17 cellular contexts compared by ENCODE assay signal in the genomic region with DNA sequence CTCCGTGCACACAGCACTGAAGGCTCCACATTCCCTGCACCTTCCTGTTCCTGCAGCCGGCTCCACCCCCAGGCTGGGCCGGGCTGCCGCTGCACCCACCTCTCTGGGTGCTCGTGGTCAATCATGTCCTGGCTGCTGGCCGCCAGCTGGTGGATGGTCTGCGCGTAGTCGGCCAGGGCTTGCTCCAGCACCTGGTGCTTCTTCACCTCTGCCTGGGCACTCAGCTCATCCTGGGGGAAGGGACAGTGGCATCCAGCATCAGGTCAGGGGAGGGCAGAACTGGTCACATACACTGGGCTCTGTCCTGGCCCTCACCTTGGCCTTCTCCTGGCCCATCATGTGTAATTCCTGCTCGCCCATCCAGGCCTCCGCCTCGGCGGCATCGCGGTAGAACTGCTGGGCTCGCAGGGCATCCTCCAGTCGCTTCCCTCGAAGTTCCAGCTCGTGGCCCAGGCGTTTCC. TPM values are rescaled to one million over a fixed set of nuclear protein-coding genes. Genes with fewer than 3 reads are reported as not detected.
A peak's percentile ranks its signal among the peaks of the same experiment; 100 is the strongest.
DNase-seq lines count a peak whose midpoint lies in the region; ATAC-seq, FAIRE-seq and TF ChIP-seq lines count a peak whose summit lies in the region.
"Had no signal": no experiment of that assay in that cellular context is flagged by ENCODE, and none has a peak within 500 bp of the region (broad histone marks: within the 10 kb centered on the region; RNA-seq: fewer than 3 reads in every experiment).

No MANE protein-coding gene starts in this region.

- H3F3A ChIP-seq in SK-N-SH (replicated peaks; ENCODE audit: insufficient read depth) = no peaks in the 10 kb centered on the region

- no peaks in the 10 kb centered on the region for H3K9me1 ChIP-seq in K562 (ENCODE audit: control insufficient read depth, insufficient read depth, low read length)

- H3K9me3 ChIP-seq in SK-N-SH = no peaks in the 10 kb centered on the region
- no peaks in the 10 kb centered on the region for H3K9me3 ChIP-seq in K562 (replicated peaks; ENCODE audit: control insufficient read depth, insufficient read depth, low read depth, low read length)
- no peaks in the 10 kb centered on the region for H3K9me3 ChIP-seq in osteoblast (ENCODE audit: low read depth, low read length)
- H3K9me3 ChIP-seq in heart left ventricle = no peaks in the 10 kb centered on the region
- H3K9me3 ChIP-seq in right atrium auricular region = no peaks in the 10 kb centered on the region
- H3K9me3 ChIP-seq: A549, BLaER1 had no signal

- H3K9ac ChIP-seq in SK-N-SH (no peak overlapping the region), K562 (ENCODE audit: insufficient read depth in 1 of 2, low read depth in 2 of 2, low read length in 2 of 2) (peak overlapping the region in 1 of 2 experiments; percentile 62; a peak in 2 of 4 replicates)
- H3K9ac ChIP-seq: BLaER1 had no signal

- no peaks in the 10 kb centered on the region for H3K27me3 ChIP-seq in SK-N-SH (ENCODE audit: insufficient read depth)
- H3K27me3 ChIP-seq in K562 (ENCODE audit: control insufficient read depth in 2 of 2, insufficient read depth in 2 of 2, low read length in 2 of 2) = no peaks in the 10 kb centered on the region
- H3K27me3 ChIP-seq in osteoblast (ENCODE audit: insufficient read depth, low read length) = peaks cover 3% of the 10 kb centered on the region
- H3K27me3 ChIP-seq in heart left ventricle = no peaks in the 10 kb centered on the region
- no peaks in the 10 kb centered on the region for H3K27me3 ChIP-seq in right atrium auricular region
- H3K27me3 ChIP-seq: BLaER1 had no signal

- no peak overlapping the region for H3K27ac ChIP-seq in SK-N-SH (ENCODE audit: low read depth in 2 of 2, low read length in 1 of 2)
- no peak overlapping the region for H3K27ac ChIP-seq in K562 (ENCODE audit: extremely low read depth, low read depth, low read length)
- H3K27ac ChIP-seq in osteoblast (ENCODE audit: low read depth, low read length) = no peak overlapping the region
- no peak overlapping the region for H3K27ac ChIP-seq in heart left ventricle
- no peak overlapping the region for H3K27ac ChIP-seq in right atrium auricular region
- H3K27ac ChIP-seq: 22Rv1, A549, BLaER1 had no signal

- no TSS peak for BruUV-seq in K562 (replicated peaks; lab: Mats Ljungman, UMichigan)

- H3K4me3 ChIP-seq in SK-N-SH (ENCODE audit: low read depth in 2 of 2, low read length in 1 of 2) (no peak overlapping the region), K562 (no peak overlapping the region), osteoblast (ENCODE audit: insufficient read depth, low read length) (no peak overlapping the region), heart left ventricle (no peak overlapping the region), right atrium auricular region (no peak overlapping the region)
- H3K4me3 ChIP-seq: A549, BLaER1, GM12878 had no signal

- TF ChIP-seq RAD21 in SK-N-SH (IDR thresholded peaks at IDR 0.05; ENCODE audit: low read length) (no peak), K562 (CRISPR knock-in tag; conservative IDR thresholded peaks at IDR 0.05 in 1 of 2, IDR thresholded peaks at IDR 0.05 in 1 of 2) (no peak)

- no peak for TF ChIP-seq EP300 in SK-N-SH (IDR thresholded peaks at IDR 0.05; ENCODE audit: borderline replicate concordance in 1 of 2, low read depth in 1 of 2, low read length in 1 of 2)
- TF ChIP-seq EP300 in K562 (IDR thresholded peaks at IDR 0.05; ENCODE audit: low read length) = no peak

- H3K79me2 ChIP-seq in SK-N-SH (ENCODE audit: insufficient read depth) (no peaks in the 10 kb centered on the region), K562 (ENCODE audit: control insufficient read depth, insufficient read depth, low read length) (no peaks in the 10 kb centered on the region), osteoblast (ENCODE audit: insufficient read depth, low read length) (no peaks in the 10 kb centered on the region)

- CTCF ChIA-PET in SK-N-SH (lab: Yijun Ruan, JAX) (interaction anchor here (0.6 to 6.6 kb wide), 8 partner anchors 12 to 283 kb away, joined by 3 to 52 read pairs (median 4); partner anchors contain the start of gene C11orf86), K562 (lab: Yijun Ruan, JAX; ENCODE audit: low intra/inter-chr PET ratio) (interaction anchor here (0.7 to 4.4 kb wide), 3 partner anchors 142 to 193 kb away, joined by 3 to 73 read pairs (median 3); no protein-coding TSS in a partner anchor)

- H4K20me1 ChIP-seq in SK-N-SH (ENCODE audit: insufficient read depth) (no peaks in the 10 kb centered on the region), K562 (replicated peaks; ENCODE audit: control insufficient read depth, insufficient read depth, low read length) (0 out of 2 replicates have a peak, but pooled peaks cover 4% of the 10 kb centered on the region), osteoblast (ENCODE audit: insufficient read depth, low read length) (no peaks in the 10 kb centered on the region)

- intact Hi-C loops in K562 (cut with micrococcal nuclease) = no loop called here
- intact Hi-C loops in heart left ventricle (cut with DNase I) = loop anchor here in 4 of 10 donors (2.0 to 5.0 kb wide), 3 partner anchors 140 to 379 kb away; no protein-coding TSS in a partner anchor

- H3K4me2 ChIP-seq in SK-N-SH = no peak overlapping the region
- no peak overlapping the region for H3K4me2 ChIP-seq in K562 (ENCODE audit: insufficient read depth, low read length)
- no peak overlapping the region for H3K4me2 ChIP-seq in osteoblast (ENCODE audit: insufficient read depth, low read length)
- H3K4me2 ChIP-seq: A549, BLaER1 had no signal

- H3K9me2 ChIP-seq in SK-N-SH = no peaks in the 10 kb centered on the region

- no peak for FAIRE-seq in K562 (lab: Jason Lieb, UNC)
- FAIRE-seq: A549, GM12878, HepG2 had no signal

- H3K36me3 ChIP-seq in SK-N-SH (replicated peaks in 1 of 2; ENCODE audit: control insufficient read depth in 1 of 2, insufficient read depth in 2 of 2, low read length in 1 of 2) (peaks cover 0 to 39% of the 10 kb centered on the region in 2 experiments), K562 (ENCODE audit: control insufficient read depth, insufficient read depth, low read length) (peaks cover 89% of the 10 kb centered on the region; the same call in 2 of the 3 replicates), osteoblast (ENCODE audit: insufficient read depth, low read length) (no peaks in the 10 kb centered on the region), heart left ventricle (no peaks in the 10 kb centered on the region), right atrium auricular region (no peaks in the 10 kb centered on the region)

- 94% methylated on average over 14 of the region's 20 CpGs for WGBS in SK-N-SH (ENCODE audit: low lambda C conversion rate)
- 92% methylated on average over 20 of the region's 20 CpGs for WGBS in K562 (ENCODE audit: insufficient coverage, low coverage, missing lambda C conversion rate)
- WGBS in heart left ventricle, 4 donors = 89 to 92% (median 90%) methylated on average over 17 to 20 of the region's 20 CpGs

- no peak overlapping the region for H2AFZ ChIP-seq in SK-N-SH (ENCODE audit: low read depth)
- H2AFZ ChIP-seq in K562 (ENCODE audit: low read depth, low read length) = no peak overlapping the region
- H2AFZ ChIP-seq in osteoblast (ENCODE audit: low read length) = no peak overlapping the region

- TF ChIP-seq POLR2A in K562 (conservative IDR thresholded peaks at IDR 0.05) = no peak
- TF ChIP-seq POLR2A in heart left ventricle (IDR thresholded peaks at IDR 0.05) = no peak

- POLR2A ChIA-PET in SK-N-SH (lab: Yijun Ruan, JAX) = no interaction called here
- POLR2A ChIA-PET in K562 (lab: Yijun Ruan, JAX) = interaction anchor here (1.1 to 2.1 kb wide), 3 partner anchors 9 to 146 kb away, joined by 3 to 7 read pairs (median 5); no protein-coding TSS in a partner anchor

- in situ Hi-C loops in K562 (cut with MboI) = loop anchor here (5.0 kb wide), 2 partner anchors 139 to 289 kb away; no protein-coding TSS in a partner anchor

- H3K4me1 ChIP-seq in SK-N-SH (ENCODE audit: control insufficient read depth in 1 of 2, insufficient read depth in 2 of 2, low read depth in 1 of 2, low read length in 1 of 2) (no peaks in the 10 kb centered on the region), K562 (replicated peaks in 1 of 2; ENCODE audit: control insufficient read depth in 2 of 2, insufficient read depth in 2 of 2, low read length in 2 of 2) (peaks cover 0 to 20% of the 10 kb centered on the region in 2 experiments; a peak in 2 of 5 replicates), osteoblast (ENCODE audit: insufficient read depth, low read length) (no peaks in the 10 kb centered on the region), heart left ventricle (peaks cover 0 to 7% (median 0%) of the 10 kb centered on the region in 12 donors), right atrium auricular region (no peaks in the 10 kb centered on the region)
- H3K4me1 ChIP-seq: BLaER1 had no signal

- no peak for ATAC-seq in SK-N-SH treated with all-trans-retinoic acid at 6 μM for 48 hours
- no peak for ATAC-seq in K562
- ATAC-seq in heart left ventricle = no peak
- no peak for ATAC-seq in stimulated activated naive CD8-positive, alpha-beta T cell treated with anti-CD3 and anti-CD28 coated beads, Interleukin-15, Interleukin-2, amounts not matched to agents 100 U/mL and 50 U/mL, for 24 hours
- ATAC-seq: A549; CD8-positive, alpha-beta T cell; GM12878; HepG2 had no signal

- TF ChIP-seq CTCF in SK-N-SH (IDR thresholded peaks at IDR 0.05) (no peak), K562 (IDR thresholded peaks at IDR 0.05 in 2 of 3, conservative IDR thresholded peaks at IDR 0.05 in 1 of 3; ENCODE audit: insufficient read depth in 2 of 3, low read depth in 1 of 3, low read length in 3 of 3) (no peak), osteoblast (IDR thresholded peaks at IDR 0.05; ENCODE audit: extremely low read depth, low read depth, low read length) (no peak), heart left ventricle (IDR thresholded peaks at IDR 0.05) (no peak), right atrium auricular region (IDR thresholded peaks at IDR 0.05) (no peak)

- DNase-seq in SK-N-SH (peak; percentile 10), K562 (ENCODE audit: extremely low read depth in 1 of 4, low spot score in 3 of 4) (no peak), osteoblast (ENCODE audit: insufficient read length, low spot score, missing footprints) (peak; percentile 75), heart left ventricle (no peak), right atrium auricular region (ENCODE audit: low spot score) (no peak)
- no peak for DNase-seq in stimulated activated naive CD8-positive, alpha-beta T cell treated with anti-CD3 and anti-CD28 coated beads, Interleukin-15, Interleukin-2, amounts not matched to agents 100 U/mL and 50 U/mL, for 24 hours
- DNase-seq: Calu3; CD8-positive, alpha-beta T cell; DMS79 treated with DMSO at 0.1 percent for 48 hours; GOT3; H9 had no signal

RNA-seq across cellular contexts. Expression of gene RBM4B, which starts 15.2 kb away (rescaled TPM):
- 31.1 and 43.3 TPM in 2 replicates for polyA plus RNA-seq in SK-N-SH (2012; rRNA removed)
- 26.1 and 30.8 TPM in 2 replicates for polyA plus RNA-seq in SK-N-SH (2012; cell fraction: cytosol; rRNA removed)
- polyA plus RNA-seq in SK-N-SH (2012; cell fraction: nucleus; rRNA removed) = 59.8 and 93.4 TPM in 2 replicates
- 71.9 and 81.9 TPM in 2 replicates for total RNA-seq in K562 (2011; cell fraction: chromatin; rRNA removed; ENCODE audit: low replicate concordance)
- total RNA-seq in K562 (2011; cell fraction: nucleolus; rRNA removed) = 44.4 and 49.7 TPM in 2 replicates
- total RNA-seq in K562 (2011; cell fraction: nucleoplasm; rRNA removed) = 60.9 and 75.6 TPM in 2 replicates
- total RNA-seq in K562 (2014; rRNA removed) = 14.6 and 16.1 TPM in 2 replicates
- total RNA-seq in K562 (2014; rRNA removed; fragmentation: Illumina TruSeq; extraction: Trizol) = 18.8 and 19.9 TPM in 2 replicates
- 23.3 and 23.8 TPM in 2 replicates for total RNA-seq in K562 (2015; rRNA removed; fragmentation: Illumina TruSeq; extraction: Trizol)
- total RNA-seq in K562 (2021) = 16.9 and 17.8 TPM in 2 replicates
- 39.5 and 39.9 TPM in 2 replicates for polyA plus RNA-seq in K562 (2011; rRNA removed)
- polyA plus RNA-seq in K562 (2011; cell fraction: cytosol; rRNA removed) = 21.2 and 30.5 TPM in 2 replicates
- polyA plus RNA-seq in K562 (2011; cell fraction: nucleus; rRNA removed) = 108 and 136 TPM in 2 replicates
- polyA plus RNA-seq in K562 (2012) = 19.0 and 22.8 TPM in 2 replicates
- polyA plus RNA-seq in K562 (2014; fragmentation: Illumina TruSeq; extraction: Trizol) = 22.4 and 23.7 TPM in 2 replicates
- polyA plus RNA-seq in K562 (2014; fragmentation: Nextera tagmentation; extraction: Ambion mirVana) = 10 to 100 TPM; 29.7 to 32.3 TPM
- polyA plus RNA-seq in K562 (2014; rRNA removed) = 31.7 and 33.0 TPM in 2 replicates
- 25.3 and 29.5 TPM in 2 replicates for polyA minus RNA-seq in K562 (2011; rRNA and poly(A)+ RNA removed)
- polyA minus RNA-seq in K562 (2011; cell fraction: cytosol; rRNA and poly(A)+ RNA removed) = 7.0 and 8.5 TPM in 2 replicates
- 18.6 and 29.1 TPM in 2 replicates for polyA minus RNA-seq in K562 (2011; cell fraction: nucleus; rRNA and poly(A)+ RNA removed)
- 19.2 and 21.8 TPM in 2 replicates for total RNA-seq in osteoblast
- total RNA-seq in heart left ventricle = 10 to 100 TPM in 4 of 9 donors, 1 to 10 TPM in 5; 8.4 to 13.3 (median 10.0) TPM
- polyA plus RNA-seq in heart left ventricle = 1 to 10 TPM; 7.0 to 8.9 TPM
- 1 to 10 TPM; 9.0 to 9.7 TPM for total RNA-seq in right atrium auricular region

RNA-seq across cellular contexts. Expression of gene SPTBN2, which starts 36.1 kb away (rescaled TPM):
- 16.2 and 19.7 TPM in 2 replicates for polyA plus RNA-seq in SK-N-SH (2012; rRNA removed)
- polyA plus RNA-seq in SK-N-SH (2012; cell fraction: cytosol; rRNA removed) = 8.6 and 11.2 TPM in 2 replicates
- 76.3 and 105 TPM in 2 replicates for polyA plus RNA-seq in SK-N-SH (2012; cell fraction: nucleus; rRNA removed)
- 38.7 and 79.0 TPM in 2 replicates for total RNA-seq in K562 (2011; cell fraction: chromatin; rRNA removed; ENCODE audit: low replicate concordance)
- total RNA-seq in K562 (2011; cell fraction: nucleolus; rRNA removed) = 36.8 and 51.9 TPM in 2 replicates
- total RNA-seq in K562 (2011; cell fraction: nucleoplasm; rRNA removed) = 19.7 and 37.4 TPM in 2 replicates
- 56.5 and 65.5 TPM in 2 replicates for total RNA-seq in K562 (2014; rRNA removed)
- total RNA-seq in K562 (2014; rRNA removed; fragmentation: Illumina TruSeq; extraction: Trizol) = 9.2 and 15.2 TPM in 2 replicates
- total RNA-seq in K562 (2015; rRNA removed; fragmentation: Illumina TruSeq; extraction: Trizol) = 25.5 and 25.6 TPM in 2 replicates
- 50.0 and 55.6 TPM in 2 replicates for total RNA-seq in K562 (2021)
- 12.1 and 15.3 TPM in 2 replicates for polyA plus RNA-seq in K562 (2011; rRNA removed)
- 14.8 and 18.5 TPM in 2 replicates for polyA plus RNA-seq in K562 (2011; cell fraction: cytosol; rRNA removed)
- 45.3 and 54.6 TPM in 2 replicates for polyA plus RNA-seq in K562 (2011; cell fraction: nucleus; rRNA removed)
- polyA plus RNA-seq in K562 (2012) = 34.5 and 42.4 TPM in 2 replicates
- 19.7 and 33.5 TPM in 2 replicates for polyA plus RNA-seq in K562 (2014; fragmentation: Illumina TruSeq; extraction: Trizol)
- under 1 TPM; 0.38 to 0.49 TPM for polyA plus RNA-seq in K562 (2014; fragmentation: Nextera tagmentation; extraction: Ambion mirVana)
- polyA plus RNA-seq in K562 (2014; rRNA removed) = 31.4 and 33.3 TPM in 2 replicates
- 15.2 and 22.3 TPM in 2 replicates for polyA minus RNA-seq in K562 (2011; rRNA and poly(A)+ RNA removed)
- polyA minus RNA-seq in K562 (2011; cell fraction: cytosol; rRNA and poly(A)+ RNA removed) = 22.2 and 30.1 TPM in 2 replicates
- 10.4 and 25.8 TPM in 2 replicates for polyA minus RNA-seq in K562 (2011; cell fraction: nucleus; rRNA and poly(A)+ RNA removed)
- total RNA-seq in osteoblast = 0.88 and 2.2 TPM in 2 replicates
- total RNA-seq in heart left ventricle = 1 to 10 TPM in 3 of 9 donors, under 1 TPM in 6; 0.50 to 3.1 (median 0.91) TPM
- polyA plus RNA-seq in heart left ventricle = under 1 TPM; 0.30 to 0.62 TPM
- total RNA-seq in right atrium auricular region = 1 to 10 TPM; 3.3 to 7.7 TPM
- total RNA-seq: CD8-positive, alpha-beta T cell had no signal

RNA-seq across cellular contexts. Expression of gene RBM4, which starts 54.4 kb away (rescaled TPM):
- 202 and 222 TPM in 2 replicates for polyA plus RNA-seq in SK-N-SH (2012; rRNA removed)
- 189 and 200 TPM in 2 replicates for polyA plus RNA-seq in SK-N-SH (2012; cell fraction: cytosol; rRNA removed)
- polyA plus RNA-seq in SK-N-SH (2012; cell fraction: nucleus; rRNA removed) = 104 and 183 TPM in 2 replicates
- 223 and 345 TPM in 2 replicates for total RNA-seq in K562 (2011; cell fraction: chromatin; rRNA removed; ENCODE audit: low replicate concordance)
- 143 and 146 TPM in 2 replicates for total RNA-seq in K562 (2011; cell fraction: nucleolus; rRNA removed)
- 228 and 300 TPM in 2 replicates for total RNA-seq in K562 (2011; cell fraction: nucleoplasm; rRNA removed)
- total RNA-seq in K562 (2014; rRNA removed) = 81.6 and 109 TPM in 2 replicates
- total RNA-seq in K562 (2014; rRNA removed; fragmentation: Illumina TruSeq; extraction: Trizol) = 118 and 120 TPM in 2 replicates
- total RNA-seq in K562 (2015; rRNA removed; fragmentation: Illumina TruSeq; extraction: Trizol) = 111 and 112 TPM in 2 replicates
- 116 and 120 TPM in 2 replicates for total RNA-seq in K562 (2021)
- 177 and 207 TPM in 2 replicates for polyA plus RNA-seq in K562 (2011; rRNA removed)
- 239 and 259 TPM in 2 replicates for polyA plus RNA-seq in K562 (2011; cell fraction: cytosol; rRNA removed)
- 128 and 204 TPM in 2 replicates for polyA plus RNA-seq in K562 (2011; cell fraction: nucleus; rRNA removed)
- polyA plus RNA-seq in K562 (2012) = 109 and 163 TPM in 2 replicates
- polyA plus RNA-seq in K562 (2014; fragmentation: Illumina TruSeq; extraction: Trizol) = 115 and 122 TPM in 2 replicates
- 100 to 1,000 TPM; 223 to 233 TPM for polyA plus RNA-seq in K562 (2014; fragmentation: Nextera tagmentation; extraction: Ambion mirVana)
- polyA plus RNA-seq in K562 (2014; rRNA removed) = 131 and 146 TPM in 2 replicates
- 352 and 358 TPM in 2 replicates for polyA minus RNA-seq in K562 (2011; rRNA and poly(A)+ RNA removed)
- 50.7 and 53.3 TPM in 2 replicates for polyA minus RNA-seq in K562 (2011; cell fraction: cytosol; rRNA and poly(A)+ RNA removed)
- polyA minus RNA-seq in K562 (2011; cell fraction: nucleus; rRNA and poly(A)+ RNA removed) = 67.7 and 120 TPM in 2 replicates
- 80.4 and 84.0 TPM in 2 replicates for total RNA-seq in osteoblast
- 10 to 100 TPM; 46.4 to 89.4 (median 56.6) TPM for total RNA-seq in heart left ventricle
- polyA plus RNA-seq in heart left ventricle = 10 to 100 TPM; 46.8 to 61.6 TPM
- 10 to 100 TPM; 51.4 to 53.8 TPM for total RNA-seq in right atrium auricular region

Comparison
In these comparisons a context has a peak if more than half of its experiments do, and no peak if none do; other contexts are left out.
1. DNase-seq: peak in SK-N-SH (single experiment) and osteoblast (single experiment); none in K562 (0 of 4), heart left ventricle (0 of 5), stimulated activated naive CD8-positive, alpha-beta T cell treated with anti-CD3 and anti-CD28 coated beads, Interleukin-15, Interleukin-2, amounts not matched to agents 100 U/mL and 50 U/mL, for 24 hours (single experiment) and right atrium auricular region (single experiment).